ENCODE assay signal across 23 cellular contexts in the genomic region with DNA sequence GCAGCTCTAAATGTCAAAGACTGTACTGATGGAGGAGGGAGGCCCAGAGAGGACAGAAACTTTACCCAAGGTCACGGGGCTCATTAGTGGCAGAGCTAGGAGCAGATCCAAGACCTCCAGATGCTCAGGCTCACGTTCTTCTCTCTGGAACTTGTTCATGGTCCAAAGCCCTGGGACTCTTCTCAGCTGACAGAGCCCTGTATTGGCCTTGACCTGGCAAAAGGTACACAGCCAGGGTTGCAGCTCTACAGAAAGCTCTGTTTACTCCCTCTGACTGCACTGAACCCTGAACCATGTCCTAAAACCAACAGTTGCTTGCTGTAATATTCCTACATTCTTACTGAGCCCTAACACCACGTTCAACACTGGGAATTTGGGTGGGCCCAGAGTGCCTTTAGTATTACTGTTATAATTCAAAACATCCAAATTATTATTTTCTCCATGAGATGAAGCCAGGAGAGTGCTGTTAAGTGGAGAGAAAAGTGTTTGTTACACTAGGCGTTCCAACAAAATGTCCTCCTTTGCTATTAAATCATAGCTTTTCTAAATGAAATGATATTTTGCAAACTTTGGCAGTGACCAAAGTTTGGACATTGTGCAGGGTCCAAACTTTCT.
DNase-seq lines count a peak whose midpoint lies in the region; ATAC-seq and TF ChIP-seq lines count a peak whose summit lies in the region.
"Had no signal": no experiment of that assay in that cellular context is flagged by ENCODE, and none has a peak within 500 bp of the region (broad histone marks: within the 10 kb centered on the region; RNA-seq: fewer than 3 reads in every experiment).

No MANE protein-coding gene starts in this region.

- H3K9ac ChIP-seq in BLaER1 (no peak overlapping the region), stomach smooth muscle (ENCODE audit: low read length in 2 of 2) (peak overlapping the region in 1 of 2 donors; percentile 19)
- H3K9ac ChIP-seq: BLaER1 treated with 17β-estradiol and CSF1 and Interleukin-3, amounts not matched to agents 10 nM and 100 nM had no signal

- no peak for TF ChIP-seq POLR2A in right lobe of liver (IDR thresholded peaks at IDR 0.05)

- TF ChIP-seq CTCF in right lobe of liver (IDR thresholded peaks at IDR 0.05), result no peak

- H3K4me2 ChIP-seq in BLaER1, result no peak overlapping the region
- H3K4me2 ChIP-seq: A549 had no signal

- H3K27me3 ChIP-seq in BLaER1, result no peaks in the 10 kb centered on the region
- no peaks in the 10 kb centered on the region for H3K27me3 ChIP-seq in right lobe of liver
- H3K27me3 ChIP-seq in stomach smooth muscle (ENCODE audit: control insufficient read depth in 1 of 2, insufficient read depth in 2 of 2, low read length in 2 of 2), result no peaks in the 10 kb centered on the region
- H3K27me3 ChIP-seq: BLaER1 treated with 17β-estradiol and CSF1 and Interleukin-3, amounts not matched to agents 10 nM and 100 nM; transverse colon had no signal

- WGBS in right lobe of liver (ENCODE audit: insufficient coverage, low coverage, low lambda C conversion rate, missing lambda C conversion rate), result 21% methylated on average over 4 of the region's 4 CpGs

- peaks cover 32% of the 10 kb centered on the region for H3K4me1 ChIP-seq in BLaER1
- H3K4me1 ChIP-seq in right lobe of liver, result peaks cover 0 to 45% (median 16%) of the 10 kb centered on the region in 4 donors
- H3K4me1 ChIP-seq in stomach smooth muscle (ENCODE audit: control insufficient read depth, insufficient read depth, low read length), result peaks cover 7% of the 10 kb centered on the region
- H3K4me1 ChIP-seq: A549 had no signal

- H3K36me3 ChIP-seq in BLaER1 (0 out of 2 replicates have a peak, but pooled peaks cover 3% of the 10 kb centered on the region), right lobe of liver (no peaks in the 10 kb centered on the region), stomach smooth muscle (ENCODE audit: control insufficient read depth in 2 of 2, insufficient read depth in 2 of 2, low read length in 2 of 2) (no peaks in the 10 kb centered on the region)
- H3K36me3 ChIP-seq: lower lobe of right lung, transverse colon had no signal

- DNase-seq in fibroblast of gingiva (ENCODE audit: low read depth), result peak; percentile 71
- peak; percentile 59 to 93 (median 84) for DNase-seq in right lobe of liver
- DNase-seq in HPDE6-E6E7 (ENCODE audit: extremely low spot score), result no peak
- no peak for DNase-seq in NCI-H526 (lab: John Stamatoyannopoulos, UW)
- DNase-seq in NOMO-1 (lab: John Stamatoyannopoulos, UW; ENCODE audit: unreplicated experiment in 2 of 2), result no peak
- DNase-seq: activated B cell treated with CpG ODN at 0.5 μM for 24 hours; activated CD4-positive, alpha-beta memory T cell treated with anti-CD3 and anti-CD28 coated beads, Interleukin-2, amount 10 ng/mL, durations not matched to agents 7 days and 5 days; activated naive CD4-positive, alpha-beta T cell; effector memory CD4-positive, alpha-beta T cell; EL; immature natural killer cell; lower lobe of right lung; NCI-H1092 treated with DMSO at 0.1 percent for 48 hours; NCI-H2081 treated with DMSO at 0.1 percent for 48 hours; NCI-H510A treated with DMSO at 0.1 percent for 48 hours; T-helper 9 cell; transverse colon had no signal

- H3K9me3 ChIP-seq in BLaER1 (peaks cover 52% of the 10 kb centered on the region), right lobe of liver (no peaks in the 10 kb centered on the region), stomach smooth muscle (ENCODE audit: control insufficient read depth in 2 of 2, low read length in 2 of 2) (no peaks in the 10 kb centered on the region)
- H3K9me3 ChIP-seq: A549, lower lobe of right lung, transverse colon had no signal

- H4K20me1 ChIP-seq in BLaER1, result no peaks in the 10 kb centered on the region
- H4K20me1 ChIP-seq: BLaER1 treated with 17β-estradiol and CSF1 and Interleukin-3, amounts not matched to agents 10 nM and 100 nM had no signal

- H3K4me3 ChIP-seq in BLaER1 (no peak overlapping the region), right lobe of liver (no peak overlapping the region), stomach smooth muscle (ENCODE audit: low read length in 2 of 2) (peak overlapping the region in 1 of 2 donors; percentile 15)
- H3K4me3 ChIP-seq: A549; BLaER1 treated with 17β-estradiol and CSF1 and Interleukin-3, amounts not matched to agents 10 nM and 100 nM; lower lobe of right lung; transverse colon had no signal

- intact Hi-C loops in right lobe of liver (cut with DNase I), result no loop called here

- peak; percentile 88 to 98 (median 94) for ATAC-seq in right lobe of liver
- ATAC-seq in GM18502 (IDR thresholded peaks at IDR 0.05; ENCODE audit: poor library complexity, unreplicated experiment), result no peak
- ATAC-seq: A549 had no signal

- H3K27ac ChIP-seq in BLaER1, result peak overlapping the region; percentile 32; the same call in 1 of the 2 replicates
- H3K27ac ChIP-seq in right lobe of liver, result peak overlapping the region; percentile 49 to 78 (median 65)
- H3K27ac ChIP-seq in stomach smooth muscle (ENCODE audit: low read length), result peak overlapping the region; percentile 53
- H3K27ac ChIP-seq: A549; BLaER1 treated with 17β-estradiol and CSF1 and Interleukin-3, amounts not matched to agents 10 nM and 100 nM; lower lobe of right lung; RWPE1 had no signal

Comparison
In these comparisons a context has a peak if more than half of its experiments do, and no peak if none do; other contexts are left out.
1. DNase-seq: peak in fibroblast of gingiva (single experiment) and right lobe of liver (3 of 3); none in HPDE6-E6E7 (single experiment), NCI-H526 (0 of 2) and NOMO-1 (0 of 2).
2. Peak in every context shown above with its lines, with median percentiles within 50 percentile points of each other: H3K27ac ChIP-seq.